Comparison of ENCODE assay signal across 8 cellular contexts in the genomic region with DNA sequence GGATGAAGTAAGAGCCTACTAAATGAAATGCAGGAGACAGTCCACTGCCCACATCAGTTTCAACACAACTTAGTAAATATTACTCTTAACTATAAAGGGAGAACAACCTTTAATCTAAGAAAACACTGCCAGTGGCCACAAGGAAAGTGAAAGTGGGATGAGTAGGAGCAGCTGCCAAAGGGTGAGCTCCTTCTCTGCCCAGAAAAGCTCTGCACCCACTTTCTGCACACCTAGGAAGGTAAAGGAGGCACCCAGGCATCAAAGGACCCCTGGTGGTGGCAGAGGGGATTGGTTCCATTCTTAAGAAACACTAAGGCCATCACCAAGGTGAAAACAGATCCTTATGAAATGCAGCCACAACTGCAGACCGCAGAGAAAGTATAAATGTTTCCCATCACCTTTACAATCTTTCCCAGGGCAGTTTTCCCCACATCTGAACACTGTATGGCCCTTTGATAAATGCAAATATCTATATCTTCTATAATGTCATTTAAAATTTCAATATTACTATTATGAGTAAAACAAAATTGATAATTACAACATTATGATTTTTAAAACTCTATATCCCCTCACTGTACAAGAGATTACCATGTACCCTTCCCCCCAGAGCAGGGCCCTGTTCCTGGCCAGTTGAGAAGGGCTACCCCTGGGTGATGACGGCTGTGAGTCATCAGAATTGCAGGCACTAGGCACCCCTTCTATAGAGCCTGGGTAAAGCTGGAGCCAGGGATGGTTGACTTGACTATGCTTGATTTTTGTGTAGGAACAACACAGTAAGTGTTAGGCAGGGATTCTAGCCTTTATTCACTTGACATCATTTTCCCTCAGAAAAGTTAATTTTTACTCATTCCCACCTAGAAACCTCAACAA.
DNase-seq lines count a peak whose midpoint lies in the region; ATAC-seq and TF ChIP-seq lines count a peak whose summit lies in the region.

No MANE protein-coding gene starts in this region.

- H3K27me3 Mint-ChIP-seq in CD4-positive, alpha-beta T cell = no peaks in the 10 kb centered on the region

- CTCF ChIA-PET in CD4-positive, alpha-beta T cell (lab: Charles Lee) = interaction anchor here (0.6 to 2.6 kb wide), 22 partner anchors 10 to 316 kb away, joined by 3 to 11 read pairs (median 4); no protein-coding TSS in a partner anchor

- no peak for TF ChIP-seq EP300 in esophagus muscularis mucosa (IDR thresholded peaks at IDR 0.05)

- DNase-seq in CD4-positive, alpha-beta T cell = peak; percentile 62 to 70 (median 66)
- DNase-seq in NCI-H460 (ENCODE audit: extremely low read depth, low read depth) (peak; percentile 3), esophagus muscularis mucosa (ENCODE audit: extremely low spot score) (peak; percentile 91), sciatic nerve (ENCODE audit: low spot score) (no peak), NCI-H2196 (lab: John Stamatoyannopoulos, UW; ENCODE audit: unreplicated experiment) (no peak)
- DNase-seq in activated CD8-positive, alpha-beta memory T cell treated with anti-CD3 and anti-CD28 coated beads, Interleukin-2, amount 50 U/mL, for 4 hours = peak; percentile 73

- POLR2A ChIA-PET in CD4-positive, alpha-beta T cell (lab: Charles Lee) = interaction anchor here (0.9 to 2.4 kb wide), 7 partner anchors 11 to 216 kb away, joined by 3 to 14 read pairs (median 5); no protein-coding TSS in a partner anchor

- peak; percentile 99 for ATAC-seq in CD4-positive, alpha-beta T cell (ENCODE audit: poor library complexity)
- ATAC-seq in GM21786 (IDR thresholded peaks at IDR 0.05; ENCODE audit: unreplicated experiment) = peak; percentile 55
- ATAC-seq in sciatic nerve = peak; percentile 48
- no peak for ATAC-seq in GM21576 (IDR thresholded peaks at IDR 0.05; ENCODE audit: unreplicated experiment)

- H3K36me3 Mint-ChIP-seq in CD4-positive, alpha-beta T cell (ENCODE audit: low read depth) = no peaks in the 10 kb centered on the region

- no peak overlapping the region for H3K4me3 Mint-ChIP-seq in CD4-positive, alpha-beta T cell

- H3K27ac ChIP-seq in CD4-positive, alpha-beta T cell (ENCODE audit: low read depth, low read length) = no peak overlapping the region
- peak overlapping the region; percentile 70 to 76 (median 75) for H3K27ac ChIP-seq in esophagus muscularis mucosa (replicated peaks in 1 of 4)

- H3K27me3 ChIP-seq in CD4-positive, alpha-beta T cell (ENCODE audit: control insufficient read depth, insufficient read depth, low read length) = no peaks in the 10 kb centered on the region
- no peaks in the 10 kb centered on the region for H3K27me3 ChIP-seq in esophagus muscularis mucosa

- H3K4me1 ChIP-seq in esophagus muscularis mucosa = peaks cover 9 to 35% (median 29%) of the 10 kb centered on the region in 4 donors

- intact Hi-C loops in CD4-positive, alpha-beta T cell (cut with DNase I, micrococcal nuclease) = loop anchor here (1.0 to 5.0 kb wide), 8 partner anchors 91 to 417 kb away; a partner anchor contains a TSS
- intact Hi-C loops in esophagus muscularis mucosa (cut with DNase I) (no loop called here), sciatic nerve (cut with DNase I) (no loop called here)

- WGBS in esophagus muscularis mucosa = 91% methylated on average over 2 of the region's 2 CpGs

- H3K4me1 Mint-ChIP-seq in CD4-positive, alpha-beta T cell (ENCODE audit: low read depth) = peaks cover 17% of the 10 kb centered on the region

- no peaks in the 10 kb centered on the region for H3K9me3 ChIP-seq in CD4-positive, alpha-beta T cell (ENCODE audit: control insufficient read depth, low read length)
- no peaks in the 10 kb centered on the region for H3K9me3 ChIP-seq in esophagus muscularis mucosa

- TF ChIP-seq POLR2A in esophagus muscularis mucosa (IDR thresholded peaks at IDR 0.05; ENCODE audit: low read depth) = no peak

- H3K4me3 ChIP-seq in esophagus muscularis mucosa = no peak overlapping the region

- peak overlapping the region; percentile 50 for H3K27ac Mint-ChIP-seq in CD4-positive, alpha-beta T cell

- peak; percentile 86 for TF ChIP-seq CTCF in CD4-positive, alpha-beta T cell (IDR thresholded peaks at IDR 0.05)
- peak; percentile 24 to 57 (median 34) for TF ChIP-seq CTCF in esophagus muscularis mucosa (IDR thresholded peaks at IDR 0.05)

- H3K9me3 Mint-ChIP-seq in CD4-positive, alpha-beta T cell = no peaks in the 10 kb centered on the region

- H3K36me3 ChIP-seq in esophagus muscularis mucosa = no peaks in the 10 kb centered on the region

Comparison
In these comparisons a context has a peak if more than half of its experiments do, and no peak if none do; other contexts are left out.
1. DNase-seq: peak in CD4-positive, alpha-beta T cell (10 of 10), NCI-H460 (single experiment), activated CD8-positive, alpha-beta memory T cell treated with anti-CD3 and anti-CD28 coated beads, Interleukin-2, amount 50 U/mL, for 4 hours (single experiment) and esophagus muscularis mucosa (single experiment); none in sciatic nerve (single experiment) and NCI-H2196 (single experiment).
2. intact Hi-C loops: an anchor here in CD4-positive, alpha-beta T cell (1.0 to 5.0 kb wide); none called in esophagus muscularis mucosa and sciatic nerve.